11 cellular contexts compared by ENCODE assay signal in the genomic region with DNA sequence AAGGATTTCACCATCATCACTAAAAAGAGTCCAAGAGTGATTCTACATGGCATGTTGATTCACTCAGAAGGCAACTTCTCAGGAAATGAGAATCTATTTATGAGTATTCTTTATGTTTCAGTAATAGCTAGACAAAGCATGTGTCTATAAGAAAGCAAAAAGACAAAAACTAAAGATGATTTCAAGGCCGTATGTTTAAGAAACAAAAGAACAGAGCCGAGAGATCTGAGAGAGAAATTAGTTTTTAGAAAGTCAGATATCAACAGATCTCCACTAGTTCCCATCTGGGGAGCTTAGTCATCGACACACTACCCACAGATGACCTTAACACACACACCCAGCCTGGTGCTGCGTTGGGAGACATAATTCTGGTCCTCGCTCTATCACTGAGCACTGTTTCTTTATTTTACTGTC. TPM values are rescaled to one million over a fixed set of nuclear protein-coding genes. Genes with fewer than 3 reads are reported as not detected.
A peak's percentile ranks its signal among the peaks of the same experiment; 100 is the strongest.
DNase-seq lines count a peak whose midpoint lies in the region; ATAC-seq, FAIRE-seq and TF ChIP-seq lines count a peak whose summit lies in the region.
"Had no signal": no experiment of that assay in that cellular context is flagged by ENCODE, and none has a peak within 500 bp of the region (broad histone marks: within the 10 kb centered on the region; RNA-seq: fewer than 3 reads in every experiment).

No MANE protein-coding gene starts in this region.

- FAIRE-seq in GM19239 (lab: Jason Lieb, UNC) (peak; percentile 75), RCC 7860 (lab: Jason Lieb, UNC) (peak; percentile 89)

- H3K36me3 ChIP-seq in BE2C = no peaks in the 10 kb centered on the region; the same call in 1 of the 2 replicates
- no peaks in the 10 kb centered on the region for H3K36me3 ChIP-seq in fibroblast of lung (ENCODE audit: control insufficient read depth, insufficient read depth, low read length)

- H3K27ac ChIP-seq in fibroblast of lung (ENCODE audit: insufficient read depth, low read length) = no peak overlapping the region

- peak overlapping the region; percentile 41 for H3K4me2 ChIP-seq in fibroblast of lung (ENCODE audit: extremely low read depth, insufficient read depth, low read length)

- no peak for TF ChIP-seq CTCF in BE2C (IDR thresholded peaks at IDR 0.05; ENCODE audit: low read depth, low read length)
- TF ChIP-seq CTCF in fibroblast of lung (conservative IDR thresholded peaks at IDR 0.05 in 1 of 2, IDR thresholded peaks at IDR 0.05 in 1 of 2; ENCODE audit: low read depth in 1 of 2, low read length in 2 of 2) = no peak

- H3K9me3 ChIP-seq in BE2C (no peaks in the 10 kb centered on the region), fibroblast of lung (ENCODE audit: control insufficient read depth, insufficient read depth, low read depth, low read length) (no peaks in the 10 kb centered on the region)

- no peaks in the 10 kb centered on the region for H4K20me1 ChIP-seq in fibroblast of lung (ENCODE audit: control insufficient read depth, extremely low read depth, insufficient read depth, low read length)

- DNase-seq in BE2C (peak; percentile 25), GM19239 (ENCODE audit: insufficient read length, low spot score) (no peak), RCC 7860 (ENCODE audit: low spot score) (peak; percentile 29), fibroblast of lung (ENCODE audit: low read depth in 2 of 2) (peak; percentile 86), left lobe of liver (ENCODE audit: low spot score) (no peak), UCSD-AML1 (lab: John Stamatoyannopoulos, UW; ENCODE audit: unreplicated experiment) (no peak), dedifferentiated amniotic fluid mesenchymal stem cell (ENCODE audit: extremely low spot score) (no peak), SHP77 treated with DMSO at 0.1 percent for 48 hours (lab: John Stamatoyannopoulos, UW) (no peak)
- DNase-seq: activated naive CD8-positive, alpha-beta T cell treated with anti-CD3 and anti-CD28 coated beads, Interleukin-2, amount 10 ng/mL, durations not matched to agents 7 days and 5 days; left cardiac atrium; NCI-H1930 had no signal

- H3K79me2 ChIP-seq in fibroblast of lung (ENCODE audit: control insufficient read depth, insufficient read depth, low read length) = peaks cover 40% of the 10 kb centered on the region

- H3K27me3 ChIP-seq in BE2C (no peaks in the 10 kb centered on the region), fibroblast of lung (ENCODE audit: control insufficient read depth, insufficient read depth, low read length) (no peaks in the 10 kb centered on the region)

- peaks cover 7% of the 10 kb centered on the region for H3K4me1 ChIP-seq in BE2C
- peaks cover 5% of the 10 kb centered on the region for H3K4me1 ChIP-seq in fibroblast of lung (ENCODE audit: control insufficient read depth, extremely low read depth, insufficient read depth, low read length)

- H3K4me3 ChIP-seq in BE2C (ENCODE audit: low read depth, low read length) = no peak overlapping the region
- no peak overlapping the region for H3K4me3 ChIP-seq in fibroblast of lung (replicated peaks in 1 of 4; ENCODE audit: control extremely low read depth in 1 of 4, insufficient read depth in 1 of 4, low read depth in 3 of 4, low read length in 4 of 4)

- H2AFZ ChIP-seq in fibroblast of lung (ENCODE audit: low read length) = no peak overlapping the region

- no peak overlapping the region for H3K9ac ChIP-seq in fibroblast of lung (ENCODE audit: insufficient read depth, low read length)

- ATAC-seq in left lobe of liver = no peak

RNA-seq across cellular contexts. Expression of gene PIP4K2A, which starts 21.0 kb away (rescaled TPM):
- polyA plus RNA-seq in BE2C (2012; ENCODE audit: insufficient read depth, insufficient read length, low read depth) = 21.6 TPM
- 37.5 and 40.0 TPM in 2 replicates for total RNA-seq in fibroblast of lung
- polyA plus RNA-seq in fibroblast of lung = 28.5 and 30.2 TPM in 2 replicates
- 26.2 and 32.8 TPM in 2 replicates for polyA plus RNA-seq in fibroblast of lung (2012)
- polyA minus RNA-seq in fibroblast of lung (ENCODE audit: low replicate concordance) = 13.2 and 22.3 TPM in 2 replicates
- total RNA-seq in left lobe of liver = 10.9 TPM

Comparison
In these comparisons a context has a peak if more than half of its experiments do, and no peak if none do; other contexts are left out.
1. DNase-seq: peak in BE2C (single experiment), RCC 7860 (single experiment) and fibroblast of lung (2 of 2); none in GM19239 (single experiment), left lobe of liver (single experiment), UCSD-AML1 (single experiment), dedifferentiated amniotic fluid mesenchymal stem cell (single experiment) and SHP77 treated with DMSO at 0.1 percent for 48 hours (single experiment).